Comparison of ENCODE assay signal across 24 cellular contexts in the genomic region with DNA sequence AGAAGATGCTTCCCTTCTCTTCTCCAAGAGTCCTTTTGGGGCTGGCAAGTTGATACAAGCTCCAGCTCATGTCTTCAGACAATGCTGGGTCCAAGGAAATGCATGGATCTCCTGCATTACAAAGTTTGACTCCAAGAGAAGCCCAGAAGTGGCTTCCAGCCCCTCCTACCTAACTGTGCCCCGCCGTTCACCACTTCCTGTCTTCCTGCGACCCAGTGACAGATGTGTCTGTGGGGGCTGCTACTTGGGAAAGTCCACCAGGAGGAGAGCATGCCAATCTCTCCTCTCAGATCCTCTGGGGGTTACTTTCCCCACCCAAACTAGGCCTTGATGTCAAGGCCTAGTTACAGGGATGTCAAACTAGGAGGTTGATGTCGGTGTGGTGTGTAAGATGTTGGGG.
DNase-seq lines count a peak whose midpoint lies in the region; ATAC-seq and TF ChIP-seq lines count a peak whose summit lies in the region.
"Had no signal": no experiment of that assay in that cellular context is flagged by ENCODE, and none has a peak within 500 bp of the region (broad histone marks: within the 10 kb centered on the region; RNA-seq: fewer than 3 reads in every experiment).

No MANE protein-coding gene starts in this region.

- H3K36me3 ChIP-seq in CD4-positive, CD25-positive, alpha-beta regulatory T cell (ENCODE audit: control insufficient read depth, insufficient read depth, low read length), result peaks cover 6% of the 10 kb centered on the region
- H3K36me3 ChIP-seq in sigmoid colon, result no peaks in the 10 kb centered on the region
- H3K36me3 ChIP-seq: esophagus squamous epithelium, right atrium auricular region, thoracic aorta had no signal

- H3K9me3 ChIP-seq in CD4-positive, CD25-positive, alpha-beta regulatory T cell (ENCODE audit: control insufficient read depth in 2 of 2, low read length in 2 of 2), result no peaks in the 10 kb centered on the region
- no peaks in the 10 kb centered on the region for H3K9me3 ChIP-seq in sigmoid colon
- H3K9me3 ChIP-seq: A549, body of pancreas, esophagus squamous epithelium, right atrium auricular region, thoracic aorta had no signal

- no peak for TF ChIP-seq EP300 in sigmoid colon (IDR thresholded peaks at IDR 0.05)

- no peaks in the 10 kb centered on the region for H3K27me3 ChIP-seq in CD4-positive, CD25-positive, alpha-beta regulatory T cell (ENCODE audit: control insufficient read depth, insufficient read depth, low read length)
- no peaks in the 10 kb centered on the region for H3K27me3 ChIP-seq in sigmoid colon
- H3K27me3 ChIP-seq: body of pancreas, esophagus squamous epithelium, right atrium auricular region had no signal

- 48 to 83% methylated on average over 4 of the region's 4 CpGs for WGBS in sigmoid colon, 2 donors

- peak; percentile 69 for DNase-seq in activated CD8-positive, alpha-beta memory T cell treated with anti-CD3 and anti-CD28 coated beads, Interleukin-2, amount 10 ng/mL, durations not matched to agents 7 days and 5 days
- DNase-seq in activated CD8-positive, alpha-beta memory T cell treated with anti-CD3 and anti-CD28 coated beads, Interleukin-2, amount 50 U/mL, for 4 hours, result no peak
- DNase-seq in CD4-positive, CD25-positive, alpha-beta regulatory T cell, result peak in 2 of 3 donors; percentile 22 to 51
- DNase-seq in NB4 (ENCODE audit: low read depth) (peak; percentile 69), SIG-M5 (lab: John Stamatoyannopoulos, UW) (no peak), NCI-H82 treated with DMSO at 0.1 percent for 48 hours (lab: John Stamatoyannopoulos, UW; ENCODE audit: unreplicated experiment) (no peak), sigmoid colon (no peak)
- DNase-seq in activated T-helper 2 cell treated with anti-CD3 and anti-CD28 coated beads, Interferon-gamma antibody, Interleukin-2, Interleukin-4, amounts not matched to agents 10 μg/mL and 5 μg/mL and 100 μg/mL, durations not matched to agents 14 hours and 24 hours and 36 hours (ENCODE audit: low spot score), result no peak
- DNase-seq: body of pancreas; C1 segment of cervical spinal cord; DMS153; effector CD8-positive, alpha-beta T cell; esophagus squamous epithelium; GF-D8; GM23248; NCI-H2107; NCI-H69; OCI-M1 had no signal

- peaks cover 68% of the 10 kb centered on the region for H3K4me1 Mint-ChIP-seq in activated CD8-positive, alpha-beta memory T cell treated with anti-CD3 and anti-CD28 coated beads, Interleukin-2, amount 10 ng/mL, durations not matched to agents 7 days and 5 days
- H3K4me1 Mint-ChIP-seq in CD4-positive, CD25-positive, alpha-beta regulatory T cell, result peaks cover 21 to 76% (median 48%) of the 10 kb centered on the region in 4 donors
- H3K4me1 Mint-ChIP-seq in activated T-helper 2 cell treated with anti-CD3 and anti-CD28 coated beads, Interferon-gamma antibody, Interleukin-2, Interleukin-4, amounts not matched to agents 10 μg/mL and 5 μg/mL and 100 μg/mL, durations not matched to agents 14 hours and 24 hours and 36 hours (ENCODE audit: low read depth), result peaks cover 66% of the 10 kb centered on the region

- H3K4me3 Mint-ChIP-seq in activated CD8-positive, alpha-beta memory T cell treated with anti-CD3 and anti-CD28 coated beads, Interleukin-2, amount 10 ng/mL, durations not matched to agents 7 days and 5 days, result peak overlapping the region; percentile 86
- H3K4me3 Mint-ChIP-seq in CD4-positive, CD25-positive, alpha-beta regulatory T cell, result peak overlapping the region; percentile 81 to 96 (median 88)
- no peak overlapping the region for H3K4me3 Mint-ChIP-seq in activated T-helper 2 cell treated with anti-CD3 and anti-CD28 coated beads, Interferon-gamma antibody, Interleukin-2, Interleukin-4, amounts not matched to agents 10 μg/mL and 5 μg/mL and 100 μg/mL, durations not matched to agents 14 hours and 24 hours and 36 hours (ENCODE audit: low read depth)

- peak overlapping the region; percentile 88 for H3K4me3 ChIP-seq in CD4-positive, CD25-positive, alpha-beta regulatory T cell (ENCODE audit: low read depth, low read length)
- H3K4me3 ChIP-seq in NB4 (ENCODE audit: low read depth, low read length), result no peak overlapping the region
- no peak overlapping the region for H3K4me3 ChIP-seq in sigmoid colon
- H3K4me3 ChIP-seq: A549, body of pancreas, esophagus squamous epithelium, GM23248, lung, right atrium auricular region, thoracic aorta had no signal

- no peak for ATAC-seq in activated CD8-positive, alpha-beta memory T cell treated with anti-CD3 and anti-CD28 coated beads, Interleukin-2, amount 10 ng/mL, durations not matched to agents 7 days and 5 days
- no peak for ATAC-seq in CD4-positive, CD25-positive, alpha-beta regulatory T cell (ENCODE audit: low read depth in 2 of 2)
- ATAC-seq: A549; activated naive CD4-positive, alpha-beta T cell treated with anti-CD3 and anti-CD28 coated beads, Interleukin-2, amount 50 U/mL, for 72 hours; body of pancreas; Right ventricle myocardium inferior had no signal

- peak overlapping the region; percentile 94 for H3K27ac Mint-ChIP-seq in activated CD8-positive, alpha-beta memory T cell treated with anti-CD3 and anti-CD28 coated beads, Interleukin-2, amount 10 ng/mL, durations not matched to agents 7 days and 5 days
- H3K27ac Mint-ChIP-seq in CD4-positive, CD25-positive, alpha-beta regulatory T cell, result peak overlapping the region; percentile 75 to 91 (median 91)
- peak overlapping the region; percentile 51 for H3K27ac Mint-ChIP-seq in activated T-helper 2 cell treated with anti-CD3 and anti-CD28 coated beads, Interferon-gamma antibody, Interleukin-2, Interleukin-4, amounts not matched to agents 10 μg/mL and 5 μg/mL and 100 μg/mL, durations not matched to agents 14 hours and 24 hours and 36 hours
- H3K27ac Mint-ChIP-seq: activated naive CD4-positive, alpha-beta T cell treated with anti-CD3 and anti-CD28 coated beads, Interleukin-2, amount 50 U/mL, for 72 hours had no signal

- TF ChIP-seq POLR2A in NB4 (IDR thresholded peaks at IDR 0.05; ENCODE audit: extremely low read depth, insufficient read length), result no peak
- TF ChIP-seq POLR2A in sigmoid colon (IDR thresholded peaks at IDR 0.05), result no peak

- peak overlapping the region; percentile 83 for H3K27ac ChIP-seq in CD4-positive, CD25-positive, alpha-beta regulatory T cell (ENCODE audit: insufficient read depth, low read length, poor library complexity, severe bottlenecking)
- H3K27ac ChIP-seq in sigmoid colon, result no peak overlapping the region
- H3K27ac ChIP-seq: A549, body of pancreas, GM23248, right atrium auricular region, thoracic aorta had no signal

- H3K9me3 Mint-ChIP-seq in activated CD8-positive, alpha-beta memory T cell treated with anti-CD3 and anti-CD28 coated beads, Interleukin-2, amount 10 ng/mL, durations not matched to agents 7 days and 5 days (ENCODE audit: low read depth), result no peaks in the 10 kb centered on the region
- H3K9me3 Mint-ChIP-seq in CD4-positive, CD25-positive, alpha-beta regulatory T cell, result no peaks in the 10 kb centered on the region
- H3K9me3 Mint-ChIP-seq in activated T-helper 2 cell treated with anti-CD3 and anti-CD28 coated beads, Interferon-gamma antibody, Interleukin-2, Interleukin-4, amounts not matched to agents 10 μg/mL and 5 μg/mL and 100 μg/mL, durations not matched to agents 14 hours and 24 hours and 36 hours, result peaks cover 3% of the 10 kb centered on the region
- H3K9me3 Mint-ChIP-seq: activated naive CD4-positive, alpha-beta T cell treated with anti-CD3 and anti-CD28 coated beads, Interleukin-2, amount 50 U/mL, for 72 hours had no signal

- intact Hi-C loops in activated T-helper 2 cell treated with anti-CD3 and anti-CD28 coated beads, Interferon-gamma antibody, Interleukin-2, Interleukin-4, amounts not matched to agents 10 μg/mL and 5 μg/mL and 100 μg/mL, durations not matched to agents 14 hours and 24 hours and 36 hours (cut with micrococcal nuclease), result loop anchor here (5.0 to 10.0 kb wide), 2 partner anchors 446 to 623 kb away; a partner anchor contains a TSS
- intact Hi-C loops in sigmoid colon (cut with DNase I), result no loop called here

- H3K27me3 Mint-ChIP-seq in activated CD8-positive, alpha-beta memory T cell treated with anti-CD3 and anti-CD28 coated beads, Interleukin-2, amount 10 ng/mL, durations not matched to agents 7 days and 5 days, result no peaks in the 10 kb centered on the region
- H3K27me3 Mint-ChIP-seq in CD4-positive, CD25-positive, alpha-beta regulatory T cell, result no peaks in the 10 kb centered on the region
- no peaks in the 10 kb centered on the region for H3K27me3 Mint-ChIP-seq in activated T-helper 2 cell treated with anti-CD3 and anti-CD28 coated beads, Interferon-gamma antibody, Interleukin-2, Interleukin-4, amounts not matched to agents 10 μg/mL and 5 μg/mL and 100 μg/mL, durations not matched to agents 14 hours and 24 hours and 36 hours (ENCODE audit: low read depth)

- CTCF ChIA-PET in activated CD8-positive, alpha-beta memory T cell treated with anti-CD3 and anti-CD28 coated beads, Interleukin-2, amount 10 ng/mL, durations not matched to agents 7 days and 5 days (lab: Charles Lee), result interaction anchor here (0.7 to 9.2 kb wide), 19 partner anchors 9 to 879 kb away, joined by 3 to 207 read pairs (median 14); a partner anchor contains a TSS

- peaks cover 75% of the 10 kb centered on the region for H3K4me1 ChIP-seq in CD4-positive, CD25-positive, alpha-beta regulatory T cell (ENCODE audit: control insufficient read depth, insufficient read depth, low read length, poor library complexity, severe bottlenecking)
- no peaks in the 10 kb centered on the region for H3K4me1 ChIP-seq in sigmoid colon
- H3K4me1 ChIP-seq: right atrium auricular region had no signal

- peaks cover 22% of the 10 kb centered on the region for H3K36me3 Mint-ChIP-seq in activated CD8-positive, alpha-beta memory T cell treated with anti-CD3 and anti-CD28 coated beads, Interleukin-2, amount 10 ng/mL, durations not matched to agents 7 days and 5 days
- no peaks in the 10 kb centered on the region for H3K36me3 Mint-ChIP-seq in CD4-positive, CD25-positive, alpha-beta regulatory T cell
- no peaks in the 10 kb centered on the region for H3K36me3 Mint-ChIP-seq in activated T-helper 2 cell treated with anti-CD3 and anti-CD28 coated beads, Interferon-gamma antibody, Interleukin-2, Interleukin-4, amounts not matched to agents 10 μg/mL and 5 μg/mL and 100 μg/mL, durations not matched to agents 14 hours and 24 hours and 36 hours (ENCODE audit: low read depth)
- H3K36me3 Mint-ChIP-seq: activated naive CD4-positive, alpha-beta T cell treated with anti-CD3 and anti-CD28 coated beads, Interleukin-2, amount 50 U/mL, for 72 hours had no signal

- TF ChIP-seq CTCF in NB4 (IDR thresholded peaks at IDR 0.05; ENCODE audit: low read depth, low read length), result no peak
- TF ChIP-seq CTCF in sigmoid colon (IDR thresholded peaks at IDR 0.05), result no peak

Comparison
In these comparisons a context has a peak if more than half of its experiments do, and no peak if none do; other contexts are left out.
1. DNase-seq: peak in activated CD8-positive, alpha-beta memory T cell treated with anti-CD3 and anti-CD28 coated beads, Interleukin-2, amount 10 ng/mL, durations not matched to agents 7 days and 5 days (single experiment), CD4-positive, CD25-positive, alpha-beta regulatory T cell (2 of 3) and NB4 (single experiment); none in activated CD8-positive, alpha-beta memory T cell treated with anti-CD3 and anti-CD28 coated beads, Interleukin-2, amount 50 U/mL, for 4 hours (single experiment), activated T-helper 2 cell treated with anti-CD3 and anti-CD28 coated beads, Interferon-gamma antibody, Interleukin-2, Interleukin-4, amounts not matched to agents 10 μg/mL and 5 μg/mL and 100 μg/mL, durations not matched to agents 14 hours and 24 hours and 36 hours (single experiment), SIG-M5 (single experiment), NCI-H82 treated with DMSO at 0.1 percent for 48 hours (single experiment) and sigmoid colon (single experiment).
2. Peak in every context shown above with its lines, with median percentiles within 50 percentile points of each other: H3K27ac Mint-ChIP-seq.